In genomic region chr1:24705260-24706073, GRCh38 we compare ENCODE assay signal across 1 cellular context.
TF ChIP-seq lines count a peak whose summit lies in the region.

No MANE protein-coding gene starts in this region.

TF ChIP-seq in HepG2, 621 proteins besides CTCF, POLR2A, EP300 and RAD21 (continued from another document and continues in another):
- TF ChIP-seq HNF1B (CRISPR knock-in tag; IDR thresholded peaks at IDR 0.05) (peak; percentile 83), CHD4 (IDR thresholded peaks at IDR 0.05; ENCODE audit: borderline replicate concordance, low read length) (peak; percentile 86; the same call in 1 of the 2 replicates), ERF (CRISPR knock-in tag; IDR thresholded peaks at IDR 0.05) (0 out of 2 replicates have a peak, but pooled peaks have one; percentile 41), BORCS8-MEF2B (CRISPR knock-in tag; IDR thresholded peaks at IDR 0.05) (no peak), ZNF12 (CRISPR knock-in tag; IDR thresholded peaks at IDR 0.05) (peak; percentile 88), IRF2 (CRISPR knock-in tag; IDR thresholded peaks at IDR 0.05) (peak; percentile 41; the same call in 1 of the 2 replicates), ZNF124 (CRISPR knock-in tag; IDR thresholded peaks at IDR 0.05) (no peak), ZNF589 (CRISPR knock-in tag; conservative IDR thresholded peaks at IDR 0.05) (0 out of 2 replicates have a peak, but pooled peaks have one; percentile 24), FOXP1 (IDR thresholded peaks at IDR 0.05) (no peak; the same call in 1 of the 2 replicates), FOXP1 (CRISPR knock-in tag; IDR thresholded peaks at IDR 0.05) (peak; percentile 76), ZNF556 (CRISPR knock-in tag; IDR thresholded peaks at IDR 0.05; ENCODE audit: borderline replicate concordance) (peak; percentile 4; the same call in 1 of the 2 replicates), ZNF652 (CRISPR knock-in tag; IDR thresholded peaks at IDR 0.05; ENCODE audit: borderline replicate concordance, low read depth) (peak; percentile 82), ZFY (CRISPR knock-in tag; IDR thresholded peaks at IDR 0.05) (peak; percentile 64), RCOR2 (CRISPR knock-in tag; IDR thresholded peaks at IDR 0.05) (0 out of 2 replicates have a peak, but pooled peaks have one; percentile 56), SP1 (IDR thresholded peaks at IDR 0.05) (no peak), SP1 (CRISPR knock-in tag; IDR thresholded peaks at IDR 0.05) (peak; percentile 87), ZNF784 (CRISPR knock-in tag; IDR thresholded peaks at IDR 0.05; ENCODE audit: borderline replicate concordance) (no peak), ZNF572 (CRISPR knock-in tag; IDR thresholded peaks at IDR 0.05) (0 out of 2 replicates have a peak, but pooled peaks have one; percentile 48), ZNF281 (CRISPR knock-in tag; IDR thresholded peaks at IDR 0.05; ENCODE audit: borderline replicate concordance) (peak; percentile 75; the same call in 1 of the 2 replicates), ZNF766 (CRISPR knock-in tag; IDR thresholded peaks at IDR 0.05; ENCODE audit: borderline replicate concordance) (peak; percentile 15; the same call in 1 of the 2 replicates), ZSCAN12 (CRISPR knock-in tag; IDR thresholded peaks at IDR 0.05) (0 out of 2 replicates have a peak, but pooled peaks have one; percentile 33), MAFG (CRISPR knock-in tag; IDR thresholded peaks at IDR 0.05) (no peak), ZNF609 (CRISPR knock-in tag; IDR thresholded peaks at IDR 0.05; ENCODE audit: borderline replicate concordance) (no peak; the same call in 1 of the 2 replicates), ZNF639 (CRISPR knock-in tag; conservative IDR thresholded peaks at IDR 0.05) (no peak), ZNF713 (CRISPR knock-in tag; IDR thresholded peaks at IDR 0.05) (no peak), ZNF331 (CRISPR knock-in tag; IDR thresholded peaks at IDR 0.05) (0 out of 2 replicates have a peak, but pooled peaks have one; percentile 11), ZNF788 (CRISPR knock-in tag; IDR thresholded peaks at IDR 0.05; ENCODE audit: borderline replicate concordance) (peak; percentile 82; the same call in 1 of the 2 replicates), SCMH1 (CRISPR knock-in tag; IDR thresholded peaks at IDR 0.05; ENCODE audit: borderline replicate concordance) (no peak), YEATS2 (CRISPR knock-in tag; IDR thresholded peaks at IDR 0.05; ENCODE audit: borderline replicate concordance) (peak; percentile 57; the same call in 1 of the 2 replicates), CBX1 (IDR thresholded peaks at IDR 0.05; ENCODE audit: low read depth) (peak; percentile 36), TARDBP (CRISPR knock-in tag; IDR thresholded peaks at IDR 0.05) (no peak; the same call in none of the 2 replicates)
- TF ChIP-seq, protein P1, sequence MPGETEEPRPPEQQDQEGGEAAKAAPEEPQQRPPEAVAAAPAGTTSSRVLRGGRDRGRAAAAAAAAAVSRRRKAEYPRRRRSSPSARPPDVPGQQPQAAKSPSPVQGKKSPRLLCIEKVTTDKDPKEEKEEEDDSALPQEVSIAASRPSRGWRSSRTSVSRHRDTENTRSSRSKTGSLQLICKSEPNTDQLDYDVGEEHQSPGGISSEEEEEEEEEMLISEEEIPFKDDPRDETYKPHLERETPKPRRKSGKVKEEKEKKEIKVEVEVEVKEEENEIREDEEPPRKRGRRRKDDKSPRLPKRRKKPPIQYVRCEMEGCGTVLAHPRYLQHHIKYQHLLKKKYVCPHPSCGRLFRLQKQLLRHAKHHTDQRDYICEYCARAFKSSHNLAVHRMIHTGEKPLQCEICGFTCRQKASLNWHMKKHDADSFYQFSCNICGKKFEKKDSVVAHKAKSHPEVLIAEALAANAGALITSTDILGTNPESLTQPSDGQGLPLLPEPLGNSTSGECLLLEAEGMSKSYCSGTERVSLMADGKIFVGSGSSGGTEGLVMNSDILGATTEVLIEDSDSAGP (CRISPR knock-in tag; IDR thresholded peaks at IDR 0.05; ENCODE audit: borderline replicate concordance) = peak; percentile 62
- TF ChIP-seq, protein P2, sequence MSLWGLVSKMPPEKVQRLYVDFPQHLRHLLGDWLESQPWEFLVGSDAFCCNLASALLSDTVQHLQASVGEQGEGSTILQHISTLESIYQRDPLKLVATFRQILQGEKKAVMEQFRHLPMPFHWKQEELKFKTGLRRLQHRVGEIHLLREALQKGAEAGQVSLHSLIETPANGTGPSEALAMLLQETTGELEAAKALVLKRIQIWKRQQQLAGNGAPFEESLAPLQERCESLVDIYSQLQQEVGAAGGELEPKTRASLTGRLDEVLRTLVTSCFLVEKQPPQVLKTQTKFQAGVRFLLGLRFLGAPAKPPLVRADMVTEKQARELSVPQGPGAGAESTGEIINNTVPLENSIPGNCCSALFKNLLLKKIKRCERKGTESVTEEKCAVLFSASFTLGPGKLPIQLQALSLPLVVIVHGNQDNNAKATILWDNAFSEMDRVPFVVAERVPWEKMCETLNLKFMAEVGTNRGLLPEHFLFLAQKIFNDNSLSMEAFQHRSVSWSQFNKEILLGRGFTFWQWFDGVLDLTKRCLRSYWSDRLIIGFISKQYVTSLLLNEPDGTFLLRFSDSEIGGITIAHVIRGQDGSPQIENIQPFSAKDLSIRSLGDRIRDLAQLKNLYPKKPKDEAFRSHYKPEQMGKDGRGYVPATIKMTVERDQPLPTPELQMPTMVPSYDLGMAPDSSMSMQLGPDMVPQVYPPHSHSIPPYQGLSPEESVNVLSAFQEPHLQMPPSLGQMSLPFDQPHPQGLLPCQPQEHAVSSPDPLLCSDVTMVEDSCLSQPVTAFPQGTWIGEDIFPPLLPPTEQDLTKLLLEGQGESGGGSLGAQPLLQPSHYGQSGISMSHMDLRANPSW (CRISPR knock-in tag; IDR thresholded peaks at IDR 0.05; ENCODE audit: borderline replicate concordance) = 0 out of 2 replicates have a peak, but pooled peaks have one; percentile 53
- TF ChIP-seq, protein P3, sequence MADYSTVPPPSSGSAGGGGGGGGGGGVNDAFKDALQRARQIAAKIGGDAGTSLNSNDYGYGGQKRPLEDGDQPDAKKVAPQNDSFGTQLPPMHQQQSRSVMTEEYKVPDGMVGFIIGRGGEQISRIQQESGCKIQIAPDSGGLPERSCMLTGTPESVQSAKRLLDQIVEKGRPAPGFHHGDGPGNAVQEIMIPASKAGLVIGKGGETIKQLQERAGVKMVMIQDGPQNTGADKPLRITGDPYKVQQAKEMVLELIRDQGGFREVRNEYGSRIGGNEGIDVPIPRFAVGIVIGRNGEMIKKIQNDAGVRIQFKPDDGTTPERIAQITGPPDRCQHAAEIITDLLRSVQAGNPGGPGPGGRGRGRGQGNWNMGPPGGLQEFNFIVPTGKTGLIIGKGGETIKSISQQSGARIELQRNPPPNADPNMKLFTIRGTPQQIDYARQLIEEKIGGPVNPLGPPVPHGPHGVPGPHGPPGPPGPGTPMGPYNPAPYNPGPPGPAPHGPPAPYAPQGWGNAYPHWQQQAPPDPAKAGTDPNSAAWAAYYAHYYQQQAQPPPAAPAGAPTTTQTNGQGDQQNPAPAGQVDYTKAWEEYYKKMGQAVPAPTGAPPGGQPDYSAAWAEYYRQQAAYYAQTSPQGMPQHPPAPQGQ (CRISPR knock-in tag; IDR thresholded peaks at IDR 0.05; ENCODE audit: borderline replicate concordance) = no peak
- TF ChIP-seq, protein P4, sequence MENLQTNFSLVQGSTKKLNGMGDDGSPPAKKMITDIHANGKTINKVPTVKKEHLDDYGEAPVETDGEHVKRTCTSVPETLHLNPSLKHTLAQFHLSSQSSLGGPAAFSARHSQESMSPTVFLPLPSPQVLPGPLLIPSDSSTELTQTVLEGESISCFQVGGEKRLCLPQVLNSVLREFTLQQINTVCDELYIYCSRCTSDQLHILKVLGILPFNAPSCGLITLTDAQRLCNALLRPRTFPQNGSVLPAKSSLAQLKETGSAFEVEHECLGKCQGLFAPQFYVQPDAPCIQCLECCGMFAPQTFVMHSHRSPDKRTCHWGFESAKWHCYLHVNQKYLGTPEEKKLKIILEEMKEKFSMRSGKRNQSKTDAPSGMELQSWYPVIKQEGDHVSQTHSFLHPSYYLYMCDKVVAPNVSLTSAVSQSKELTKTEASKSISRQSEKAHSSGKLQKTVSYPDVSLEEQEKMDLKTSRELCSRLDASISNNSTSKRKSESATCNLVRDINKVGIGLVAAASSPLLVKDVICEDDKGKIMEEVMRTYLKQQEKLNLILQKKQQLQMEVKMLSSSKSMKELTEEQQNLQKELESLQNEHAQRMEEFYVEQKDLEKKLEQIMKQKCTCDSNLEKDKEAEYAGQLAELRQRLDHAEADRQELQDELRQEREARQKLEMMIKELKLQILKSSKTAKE (CRISPR knock-in tag; IDR thresholded peaks at IDR 0.05; ENCODE audit: borderline replicate concordance) = peak; percentile 35; the same call in 1 of the 2 replicates
